ENCODE assay signal across 1 cellular context in genomic region chr21:46326110-46326703, GRCh38.
TF ChIP-seq lines count a peak whose summit lies in the region.

No MANE protein-coding gene starts in this region.

TF ChIP-seq in A549, 52 proteins besides CTCF, POLR2A, EP300 and RAD21 (continued from another document):
- TF ChIP-seq NR3C1 (IDR thresholded peaks at IDR 0.05) (no peak), CBX8 (IDR thresholded peaks at IDR 0.05) (no peak), HOXB5 (CRISPR knock-in tag; IDR thresholded peaks at IDR 0.05) (no peak), PBX3 (IDR thresholded peaks at IDR 0.05) (no peak), E2F6 (IDR thresholded peaks at IDR 0.05; ENCODE audit: borderline replicate concordance, low read depth) (no peak), MYC (IDR thresholded peaks at IDR 0.05; ENCODE audit: borderline replicate concordance, low read length) (no peak), HMGXB4 (CRISPR knock-in tag; IDR thresholded peaks at IDR 0.05; ENCODE audit: borderline replicate concordance) (no peak)
